8 cellular contexts compared by ENCODE assay signal in genomic region chr17:42682400-42683384, GRCh38. TPM values are rescaled to one million over a fixed set of nuclear protein-coding genes. Genes with fewer than 3 reads are reported as not detected.
DNase-seq lines count a peak whose midpoint lies in the region; ATAC-seq and TF ChIP-seq lines count a peak whose summit lies in the region.

TSS of gene CNTNAP1 (plus strand) at chr17:42682531. CDS start at chr17:42682830, 299 bp downstream.

- POLR2A ChIA-PET in CD4-positive, alpha-beta T cell (lab: Charles Lee), result interaction anchor here (0.7 to 1.4 kb wide), 5 partner anchors 11 to 79 kb away, joined by 3 to 6 read pairs (median 4); partner anchors contain the start of genes RAMP2, RETREG3 and TUBG1
- POLR2A ChIA-PET in PC-9 (lab: Charles Lee; ENCODE audit: unreplicated experiment), result interaction anchor here (0.7 kb wide), 1 partner anchor 25 kb away, joined by 5 read pairs; no protein-coding TSS in a partner anchor

- CTCF ChIA-PET in CD4-positive, alpha-beta T cell (lab: Charles Lee), result interaction anchor here (1.0 to 2.0 kb wide), 2 partner anchors 8 to 104 kb away, joined by 3 to 10 read pairs; partner anchors contain the start of gene PSMC3IP
- CTCF ChIA-PET in PC-9 (lab: Charles Lee), result interaction anchor here (0.7 to 1.0 kb wide), 3 partner anchors 63 to 104 kb away, joined by 3 read pairs; no protein-coding TSS in a partner anchor

- no peaks in the 10 kb centered on the region for H4K20me1 ChIP-seq in PC-9 (ENCODE audit: insufficient read depth)

- peak within 1 kb of the TSS; percentile 98 for H3K4me2 ChIP-seq in PC-9

- H3K27me3 ChIP-seq in CD4-positive, alpha-beta T cell (ENCODE audit: control insufficient read depth, insufficient read depth, low read length), result peaks cover 31% of the 10 kb centered on the region
- H3K27me3 ChIP-seq in PC-9 (ENCODE audit: insufficient read depth, low read depth) (no peaks in the 10 kb centered on the region), breast epithelium (no peaks in the 10 kb centered on the region), iPS-20b (ENCODE audit: insufficient read depth, low read length) (peaks cover 62% of the 10 kb centered on the region), skeletal muscle tissue (ENCODE audit: control insufficient read depth in 3 of 3, insufficient read depth in 3 of 3, low read length in 3 of 3) (peaks cover 0 to 3% (median 0%) of the 10 kb centered on the region in 3 donors)

- H3K79me2 ChIP-seq in PC-9 (ENCODE audit: low read depth), result no peaks in the 10 kb centered on the region

- H3K4me1 ChIP-seq in PC-9 (replicated peaks; ENCODE audit: insufficient read depth), result peaks cover 32% of the 10 kb centered on the region
- peaks cover 5 to 20% of the 10 kb centered on the region in 2 donors for H3K4me1 ChIP-seq in breast epithelium
- H3K4me1 ChIP-seq in iPS-20b (ENCODE audit: insufficient read depth, low read length), result peaks cover 17% of the 10 kb centered on the region; the same call in 1 of the 2 replicates
- H3K4me1 ChIP-seq in skeletal muscle tissue (ENCODE audit: control insufficient read depth in 3 of 3, insufficient read depth in 3 of 3, low read length in 3 of 3), result peaks cover 48 to 57% (median 51%) of the 10 kb centered on the region in 3 donors

- peak in 1 of 10 experiments; percentile 47 for DNase-seq in CD4-positive, alpha-beta T cell
- DNase-seq in H4 (ENCODE audit: low spot score), result peak; percentile 56
- DNase-seq in PC-9, result peak in 1 of 2 experiments; percentile 45
- no peak for DNase-seq in breast epithelium (ENCODE audit: low spot score in 2 of 2)
- DNase-seq in GDM1 (lab: John Stamatoyannopoulos, UW), result no peak

- H3K9ac ChIP-seq in iPS-20b (ENCODE audit: low read depth, low read length), result peak within 1 kb of the TSS; percentile 68; the same call in 1 of the 2 replicates
- H3K9ac ChIP-seq in skeletal muscle tissue (ENCODE audit: low read depth in 1 of 3, low read length in 3 of 3), result peak within 1 kb of the TSS; percentile 56 to 76 (median 61)

- peak within 1 kb of the TSS; percentile 82 for H2AFZ ChIP-seq in PC-9

- H3K27me3 Mint-ChIP-seq in CD4-positive, alpha-beta T cell, result peaks cover 53% of the 10 kb centered on the region

- H3K9me2 ChIP-seq in PC-9 (ENCODE audit: insufficient read depth), result no peaks in the 10 kb centered on the region

- no TSS peak for BruUV-seq in PC-9 (replicated peaks; lab: Mats Ljungman, UMichigan)

- H3K4me3 Mint-ChIP-seq in CD4-positive, alpha-beta T cell, result peak within 1 kb of the TSS; percentile 78

- peak within 1 kb of the TSS; percentile 24 for H3K27ac Mint-ChIP-seq in CD4-positive, alpha-beta T cell

- no peak for TF ChIP-seq CTCF in CD4-positive, alpha-beta T cell (IDR thresholded peaks at IDR 0.05)
- TF ChIP-seq CTCF in PC-9 (conservative IDR thresholded peaks at IDR 0.05), result no peak
- TF ChIP-seq CTCF in breast epithelium (IDR thresholded peaks at IDR 0.05), result no peak

- peaks cover 39% of the 10 kb centered on the region for H3F3A ChIP-seq in PC-9 (ENCODE audit: insufficient read depth, low read depth)

- H3K9me3 Mint-ChIP-seq in CD4-positive, alpha-beta T cell, result no peaks in the 10 kb centered on the region

- peak within 1 kb of the TSS; percentile 55 for H3K4me3 ChIP-seq in PC-9
- H3K4me3 ChIP-seq in breast epithelium, result peak within 1 kb of the TSS; percentile 47 to 73 (median 48)
- peak within 1 kb of the TSS; percentile 81 for H3K4me3 ChIP-seq in iPS-20b (ENCODE audit: low read length)
- peak within 1 kb of the TSS; percentile 56 to 67 (median 66) for H3K4me3 ChIP-seq in skeletal muscle tissue (ENCODE audit: low read length in 3 of 3)

- no peak for TF ChIP-seq POLR2A in breast epithelium (IDR thresholded peaks at IDR 0.05)

- H3K27ac ChIP-seq in CD4-positive, alpha-beta T cell (ENCODE audit: low read depth, low read length), result no peak within 1 kb of the TSS
- H3K27ac ChIP-seq in PC-9 (no peak within 1 kb of the TSS), breast epithelium (peak within 1 kb of the TSS; percentile 42 to 78), iPS-20b (ENCODE audit: low read length) (no peak within 1 kb of the TSS), skeletal muscle tissue (ENCODE audit: low read depth, low read length) (peak within 1 kb of the TSS; percentile 64)

- H3K36me3 ChIP-seq in PC-9 (ENCODE audit: low read depth), result no peaks in the 10 kb centered on the region
- no peaks in the 10 kb centered on the region for H3K36me3 ChIP-seq in breast epithelium
- H3K36me3 ChIP-seq in iPS-20b (ENCODE audit: insufficient read depth, low read depth, low read length), result no peaks in the 10 kb centered on the region
- peaks cover 11 to 22% (median 17%) of the 10 kb centered on the region in 3 donors for H3K36me3 ChIP-seq in skeletal muscle tissue (ENCODE audit: control insufficient read depth in 3 of 3, insufficient read depth in 3 of 3, low read length in 3 of 3)

- H3K4me1 Mint-ChIP-seq in CD4-positive, alpha-beta T cell (ENCODE audit: low read depth), result peaks cover 56% of the 10 kb centered on the region

- H3K9me3 ChIP-seq in CD4-positive, alpha-beta T cell (ENCODE audit: control insufficient read depth, low read length), result no peaks in the 10 kb centered on the region
- no peaks in the 10 kb centered on the region for H3K9me3 ChIP-seq in PC-9 (ENCODE audit: insufficient read depth, low read depth)
- H3K9me3 ChIP-seq in breast epithelium, result no peaks in the 10 kb centered on the region
- H3K9me3 ChIP-seq in iPS-20b (ENCODE audit: insufficient read depth, low read depth, low read length), result no peaks in the 10 kb centered on the region
- no peaks in the 10 kb centered on the region for H3K9me3 ChIP-seq in skeletal muscle tissue (ENCODE audit: control insufficient read depth in 3 of 3, low read length in 3 of 3)

- H3K36me3 Mint-ChIP-seq in CD4-positive, alpha-beta T cell (ENCODE audit: low read depth), result no peaks in the 10 kb centered on the region

- peak; percentile 19 for ATAC-seq in CD4-positive, alpha-beta T cell (ENCODE audit: poor library complexity)
- no peak for ATAC-seq in HG02623 (IDR thresholded peaks at IDR 0.05; ENCODE audit: unreplicated experiment)

- intact Hi-C loops in CD4-positive, alpha-beta T cell (cut with DNase I, micrococcal nuclease), result loop anchor here in 1 of 2 experiments (5.0 kb wide), 1 partner anchor 60 kb away; no protein-coding TSS in a partner anchor
- intact Hi-C loops in PC-9 (cut with micrococcal nuclease; ENCODE audit: unreplicated experiment) (no loop called here), breast epithelium (cut with DNase I; ENCODE audit: low total_unique reads) (no loop called here)

RNA-seq across cellular contexts. Expression of gene CNTNAP1, which starts in this region (rescaled TPM):
- total RNA-seq in CD4-positive, alpha-beta T cell, result 1 to 10 TPM; 4.4 to 4.5 TPM
- total RNA-seq in H4 (2014; rRNA removed; shearing (Covaris generic)), result 6.7 and 7.0 TPM in 2 replicates
- total RNA-seq in PC-9 (2021), result 1.4 and 1.8 TPM in 2 replicates
- 1 to 10 TPM; 1.8 to 4.9 (median 3.7) TPM for total RNA-seq in breast epithelium
- total RNA-seq in skeletal muscle tissue, result 8.9 TPM

Comparison
In these comparisons a context has a peak if more than half of its experiments do, and no peak if none do; other contexts are left out.
1. H3K27ac ChIP-seq: peak in breast epithelium (2 of 2) and skeletal muscle tissue (single experiment); none in CD4-positive, alpha-beta T cell (single experiment), PC-9 (single experiment) and iPS-20b (single experiment).
2. Peak in every context shown above with its lines, with median percentiles within 50 percentile points of each other: H3K4me3 ChIP-seq.